ENCODE assay signal across 25 cellular contexts in the genomic region with DNA sequence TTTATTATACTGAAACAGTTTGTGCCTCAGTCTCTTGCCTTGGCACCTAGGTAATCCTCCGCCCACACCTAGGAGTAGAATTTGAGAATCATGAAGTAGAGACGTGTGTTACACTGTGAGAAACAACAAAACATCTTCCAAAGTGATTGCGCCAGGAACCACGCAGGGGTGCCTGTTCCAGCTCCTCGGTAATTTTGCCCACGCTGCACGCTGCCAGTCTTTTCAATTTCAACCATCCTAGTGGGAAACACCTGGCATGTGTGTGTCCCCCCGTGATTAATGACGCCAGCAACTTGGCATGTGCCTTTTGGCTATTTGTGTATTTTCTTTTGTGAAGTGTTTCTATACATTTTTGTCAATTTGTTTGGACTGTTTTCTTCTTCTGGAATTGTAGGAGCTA.
"Had no signal": no experiment of that assay in that cellular context is flagged by ENCODE, and none has a peak within 500 bp of the region (broad histone marks: within the 10 kb centered on the region; RNA-seq: fewer than 3 reads in every experiment).

No MANE protein-coding gene starts in this region.

- H3K4me1 Mint-ChIP-seq: activated CD4-positive, alpha-beta T cell treated with anti-CD3 and anti-CD28 coated beads, Interleukin-2, amount 10 ng/mL, durations not matched to agents 24 days and 14 days; activated T-helper 17 cell treated with anti-CD3 and anti-CD28 coated beads, Interleukin-2, amount 50 U/mL, for 72 hours had no signal

- H3K27ac Mint-ChIP-seq: activated CD4-positive, alpha-beta T cell treated with anti-CD3 and anti-CD28 coated beads, Interleukin-2, amount 10 ng/mL, durations not matched to agents 24 days and 14 days; activated CD8-positive, alpha-beta T cell treated with anti-CD3 and anti-CD28 coated beads for 36 hours; activated naive CD8-positive, alpha-beta T cell treated with anti-CD3 and anti-CD28 coated beads for 36 hours; activated T-cell treated with anti-CD3 and anti-CD28 coated beads, Interleukin-2, amount 50 U/mL, for 72 hours; activated T-helper 17 cell treated with anti-CD3 and anti-CD28 coated beads, Interleukin-2, amount 50 U/mL, for 72 hours had no signal

- H3K9me3 Mint-ChIP-seq: activated CD8-positive, alpha-beta T cell treated with anti-CD3 and anti-CD28 coated beads for 36 hours; activated T-helper 17 cell treated with anti-CD3 and anti-CD28 coated beads, Interleukin-2, amount 50 U/mL, for 72 hours had no signal

- DNase-seq: activated CD4-positive, alpha-beta T cell treated with anti-CD3 and anti-CD28 coated beads, Interleukin-2, amount 10 ng/mL, durations not matched to agents 24 days and 14 days; activated CD4-positive, alpha-beta T cell treated with anti-CD3 and anti-CD28 coated beads, Interleukin-2, amount 50 U/mL, for 4 hours; activated CD8-positive, alpha-beta T cell treated with anti-CD3 and anti-CD28 coated beads for 36 hours; activated effector memory CD4-positive, alpha-beta T cell treated with anti-CD3 and anti-CD28 coated beads, Interleukin-2, amount 50 U/mL, for 16 hours; activated naive CD4-positive, alpha-beta T cell; activated naive CD4-positive, alpha-beta T cell treated with anti-CD3 and anti-CD28 coated beads, Interleukin-2, amount 50 U/mL, for 16 hours; activated naive CD8-positive, alpha-beta T cell treated with anti-CD3 and anti-CD28 coated beads for 36 hours; activated T-cell treated with anti-CD3 and anti-CD28 coated beads, Interleukin-2, amount 50 U/mL, for 1 hour; activated T-cell treated with anti-CD3 and anti-CD28 coated beads, Interleukin-2, amount 50 U/mL, for 72 hours; amniotic stem cell; aorta; brain microvascular endothelial cell; central memory CD4-positive, alpha-beta T cell; MM.1S; MV-4-11; NCI-H1092; NCI-H1436 treated with DMSO at 0.1 percent for 48 hours; NCI-H1694 treated with DMSO at 0.1 percent for 48 hours; NCI-H2029; NCI-H345; NCI-H526; NCI-H774; SHP77; SJCRH30 had no signal

- H3K4me3 Mint-ChIP-seq: activated CD4-positive, alpha-beta T cell treated with anti-CD3 and anti-CD28 coated beads, Interleukin-2, amount 10 ng/mL, durations not matched to agents 24 days and 14 days; activated CD8-positive, alpha-beta T cell treated with anti-CD3 and anti-CD28 coated beads for 36 hours; activated naive CD8-positive, alpha-beta T cell treated with anti-CD3 and anti-CD28 coated beads for 36 hours; activated T-cell treated with anti-CD3 and anti-CD28 coated beads, Interleukin-2, amount 50 U/mL, for 72 hours; activated T-helper 17 cell treated with anti-CD3 and anti-CD28 coated beads, Interleukin-2, amount 50 U/mL, for 72 hours had no signal
